Comparison of ENCODE assay signal across 1 cellular context in the genomic region with DNA sequence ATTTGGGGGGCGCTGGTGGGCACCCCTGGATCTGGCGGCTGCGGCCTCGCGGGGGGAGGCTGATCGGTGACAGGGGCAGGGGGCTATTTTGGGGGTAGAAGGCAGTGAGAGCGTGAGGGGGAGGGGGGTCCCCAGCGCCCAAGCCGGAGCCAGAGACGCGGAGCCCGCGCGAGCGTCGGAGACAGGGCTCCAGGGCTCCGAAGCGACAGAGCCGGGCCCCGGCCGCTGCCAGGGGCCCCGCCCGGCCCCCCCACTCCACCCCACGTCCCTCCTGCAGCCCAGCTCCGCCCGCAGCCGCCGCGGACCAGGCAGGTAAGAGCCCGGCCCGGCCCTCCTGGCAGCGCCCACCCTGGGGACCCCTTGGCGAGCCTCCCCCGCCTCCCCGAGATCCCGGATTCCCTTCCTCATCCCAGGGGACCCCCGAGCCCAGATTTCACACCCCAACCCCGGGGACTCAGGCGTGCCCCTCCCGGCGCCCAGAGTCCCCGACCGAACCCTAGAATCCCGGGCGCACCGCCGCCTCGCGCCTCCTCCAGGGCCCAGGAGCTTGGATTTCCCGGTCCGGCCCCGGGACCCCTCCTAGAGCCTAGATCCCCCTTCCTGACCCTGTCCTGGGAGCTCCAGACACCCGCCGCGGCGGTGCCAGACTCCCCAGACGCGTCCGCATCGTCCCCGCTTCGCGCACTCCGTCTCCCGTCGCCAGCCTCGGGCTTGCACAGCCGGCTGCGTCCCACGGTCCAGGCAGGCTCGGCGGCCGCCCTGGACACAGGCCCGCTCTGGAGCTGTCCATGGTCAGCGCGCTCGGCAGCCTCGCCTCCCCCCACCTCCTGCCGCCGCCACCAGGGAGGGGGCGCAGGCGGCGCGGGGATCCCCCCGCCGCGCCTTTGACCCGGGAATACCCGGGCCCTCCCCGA.
TF ChIP-seq lines count a peak whose summit lies in the region.

A gene (plus strand): TSS at position 134 of the 914 bp plus-strand sequence. CDS start 8,330 bp downstream, outside the sequence.

TF ChIP-seq in HepG2, 621 proteins besides CTCF, POLR2A, EP300 and RAD21 (continued from another document and continues in another):
- TF ChIP-seq, protein P1, sequence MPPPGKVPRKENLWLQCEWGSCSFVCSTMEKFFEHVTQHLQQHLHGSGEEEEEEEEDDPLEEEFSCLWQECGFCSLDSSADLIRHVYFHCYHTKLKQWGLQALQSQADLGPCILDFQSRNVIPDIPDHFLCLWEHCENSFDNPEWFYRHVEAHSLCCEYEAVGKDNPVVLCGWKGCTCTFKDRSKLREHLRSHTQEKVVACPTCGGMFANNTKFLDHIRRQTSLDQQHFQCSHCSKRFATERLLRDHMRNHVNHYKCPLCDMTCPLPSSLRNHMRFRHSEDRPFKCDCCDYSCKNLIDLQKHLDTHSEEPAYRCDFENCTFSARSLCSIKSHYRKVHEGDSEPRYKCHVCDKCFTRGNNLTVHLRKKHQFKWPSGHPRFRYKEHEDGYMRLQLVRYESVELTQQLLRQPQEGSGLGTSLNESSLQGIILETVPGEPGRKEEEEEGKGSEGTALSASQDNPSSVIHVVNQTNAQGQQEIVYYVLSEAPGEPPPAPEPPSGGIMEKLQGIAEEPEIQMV (CRISPR knock-in tag; IDR thresholded peaks at IDR 0.05; ENCODE audit: low read depth) = no peak
- TF ChIP-seq AKAP8 (CRISPR knock-in tag; IDR thresholded peaks at IDR 0.05) (no peak), ZNF256 (CRISPR knock-in tag; conservative IDR thresholded peaks at IDR 0.05) (no peak), ATRX (CRISPR knock-in tag; IDR thresholded peaks at IDR 0.05; ENCODE audit: borderline replicate concordance) (no peak), NFIB (CRISPR knock-in tag; IDR thresholded peaks at IDR 0.05; ENCODE audit: borderline replicate concordance) (no peak), RFXAP (CRISPR knock-in tag; IDR thresholded peaks at IDR 0.05; ENCODE audit: borderline replicate concordance) (no peak; the same call in 1 of the 2 replicates), SIX4 (CRISPR knock-in tag; IDR thresholded peaks at IDR 0.05) (peak; percentile 27; the same call in 1 of the 2 replicates), ZNF841 (CRISPR knock-in tag; IDR thresholded peaks at IDR 0.05; ENCODE audit: borderline replicate concordance) (no peak), ZNF598 (CRISPR knock-in tag; IDR thresholded peaks at IDR 0.05; ENCODE audit: borderline replicate concordance) (no peak), ZSCAN12 (CRISPR knock-in tag; IDR thresholded peaks at IDR 0.05) (peak; percentile 80), ZNF562 (CRISPR knock-in tag; IDR thresholded peaks at IDR 0.05; ENCODE audit: borderline replicate concordance) (no peak), ZNF570 (CRISPR knock-in tag; IDR thresholded peaks at IDR 0.05; ENCODE audit: borderline replicate concordance) (no peak), KLF15 (CRISPR knock-in tag; IDR thresholded peaks at IDR 0.05; ENCODE audit: borderline replicate concordance) (0 out of 2 replicates have a peak, but pooled peaks have one; percentile 68), TCF12 (IDR thresholded peaks at IDR 0.05) (no peak), TCF12 (CRISPR knock-in tag; IDR thresholded peaks at IDR 0.05) (no peak), ZMYM3 (CRISPR knock-in tag; IDR thresholded peaks at IDR 0.05) (peak; percentile 22; the same call in 1 of the 2 replicates), ZNF30 (CRISPR knock-in tag; IDR thresholded peaks at IDR 0.05) (no peak; the same call in 1 of the 2 replicates), PHF20 (CRISPR knock-in tag; IDR thresholded peaks at IDR 0.05) (0 out of 2 replicates have a peak, but pooled peaks have one; percentile 36), RBFOX2 (IDR thresholded peaks at IDR 0.05; ENCODE audit: low read depth, low read length) (no peak), ZNF883 (CRISPR knock-in tag; IDR thresholded peaks at IDR 0.05; ENCODE audit: not compliant biosample characterization) (no peak), ZNF282 (IDR thresholded peaks at IDR 0.05; ENCODE audit: partially characterized antibody) (no peak), PAF1 (CRISPR knock-in tag; IDR thresholded peaks at IDR 0.05) (no peak), HNF4G (IDR thresholded peaks at IDR 0.05; ENCODE audit: borderline replicate concordance, low read depth, low read length) (no peak), HNF4G (CRISPR knock-in tag; IDR thresholded peaks at IDR 0.05; ENCODE audit: borderline replicate concordance, low read depth) (no peak), SRSF4 (IDR thresholded peaks at IDR 0.05; ENCODE audit: low read depth, low read length, poor library complexity, severe bottlenecking) (no peak), MBNL3 (CRISPR knock-in tag; conservative IDR thresholded peaks at IDR 0.05) (no peak), YEATS2 (CRISPR knock-in tag; IDR thresholded peaks at IDR 0.05; ENCODE audit: borderline replicate concordance) (no peak), KLF9 (CRISPR knock-in tag; IDR thresholded peaks at IDR 0.05; ENCODE audit: low read depth) (peak; percentile 33; the same call in 1 of the 2 replicates), ZNF644 (CRISPR knock-in tag; IDR thresholded peaks at IDR 0.05; ENCODE audit: low read depth) (no peak), ZNF317 (CRISPR knock-in tag; IDR thresholded peaks at IDR 0.05) (no peak)
- TF ChIP-seq, protein P2, sequence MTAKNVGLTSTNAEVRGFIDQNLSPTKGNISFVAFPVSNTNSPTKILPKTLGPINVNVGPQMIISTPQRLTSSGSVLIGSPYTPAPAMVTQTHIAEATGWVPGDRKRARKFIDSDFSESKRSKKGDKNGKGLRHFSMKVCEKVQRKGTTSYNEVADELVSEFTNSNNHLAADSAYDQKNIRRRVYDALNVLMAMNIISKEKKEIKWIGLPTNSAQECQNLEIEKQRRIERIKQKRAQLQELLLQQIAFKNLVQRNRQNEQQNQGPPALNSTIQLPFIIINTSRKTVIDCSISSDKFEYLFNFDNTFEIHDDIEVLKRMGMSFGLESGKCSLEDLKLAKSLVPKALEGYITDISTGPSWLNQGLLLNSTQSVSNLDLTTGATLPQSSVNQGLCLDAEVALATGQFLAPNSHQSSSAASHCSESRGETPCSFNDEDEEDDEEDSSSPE (CRISPR knock-in tag; IDR thresholded peaks at IDR 0.05) = peak; percentile 29; the same call in 1 of the 2 replicates
- TF ChIP-seq, protein P3, sequence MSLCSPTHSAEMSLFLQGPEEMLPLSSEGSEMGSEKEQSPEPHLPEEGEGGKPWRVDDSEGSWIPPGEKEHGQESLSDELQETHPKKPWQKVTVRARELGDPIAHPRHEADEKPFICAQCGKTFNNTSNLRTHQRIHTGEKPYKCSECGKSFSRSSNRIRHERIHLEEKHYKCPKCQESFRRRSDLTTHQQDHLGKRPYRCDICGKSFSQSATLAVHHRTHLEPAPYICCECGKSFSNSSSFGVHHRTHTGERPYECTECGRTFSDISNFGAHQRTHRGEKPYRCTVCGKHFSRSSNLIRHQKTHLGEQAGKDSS (CRISPR knock-in tag; IDR thresholded peaks at IDR 0.05; ENCODE audit: borderline replicate concordance, low read depth) = peak; percentile 51; the same call in 1 of the 2 replicates
- TF ChIP-seq, protein P4, sequence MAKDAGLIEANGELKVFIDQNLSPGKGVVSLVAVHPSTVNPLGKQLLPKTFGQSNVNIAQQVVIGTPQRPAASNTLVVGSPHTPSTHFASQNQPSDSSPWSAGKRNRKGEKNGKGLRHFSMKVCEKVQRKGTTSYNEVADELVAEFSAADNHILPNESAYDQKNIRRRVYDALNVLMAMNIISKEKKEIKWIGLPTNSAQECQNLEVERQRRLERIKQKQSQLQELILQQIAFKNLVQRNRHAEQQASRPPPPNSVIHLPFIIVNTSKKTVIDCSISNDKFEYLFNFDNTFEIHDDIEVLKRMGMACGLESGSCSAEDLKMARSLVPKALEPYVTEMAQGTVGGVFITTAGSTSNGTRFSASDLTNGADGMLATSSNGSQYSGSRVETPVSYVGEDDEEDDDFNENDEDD (CRISPR knock-in tag; IDR thresholded peaks at IDR 0.05; ENCODE audit: borderline replicate concordance) = no peak; the same call in 1 of the 2 replicates
- TF ChIP-seq, protein P5, sequence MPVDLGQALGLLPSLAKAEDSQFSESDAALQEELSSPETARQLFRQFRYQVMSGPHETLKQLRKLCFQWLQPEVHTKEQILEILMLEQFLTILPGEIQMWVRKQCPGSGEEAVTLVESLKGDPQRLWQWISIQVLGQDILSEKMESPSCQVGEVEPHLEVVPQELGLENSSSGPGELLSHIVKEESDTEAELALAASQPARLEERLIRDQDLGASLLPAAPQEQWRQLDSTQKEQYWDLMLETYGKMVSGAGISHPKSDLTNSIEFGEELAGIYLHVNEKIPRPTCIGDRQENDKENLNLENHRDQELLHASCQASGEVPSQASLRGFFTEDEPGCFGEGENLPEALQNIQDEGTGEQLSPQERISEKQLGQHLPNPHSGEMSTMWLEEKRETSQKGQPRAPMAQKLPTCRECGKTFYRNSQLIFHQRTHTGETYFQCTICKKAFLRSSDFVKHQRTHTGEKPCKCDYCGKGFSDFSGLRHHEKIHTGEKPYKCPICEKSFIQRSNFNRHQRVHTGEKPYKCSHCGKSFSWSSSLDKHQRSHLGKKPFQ (CRISPR knock-in tag; IDR thresholded peaks at IDR 0.05; ENCODE audit: insufficient replicate concordance) = peak; percentile 67
- TF ChIP-seq, protein P6, sequence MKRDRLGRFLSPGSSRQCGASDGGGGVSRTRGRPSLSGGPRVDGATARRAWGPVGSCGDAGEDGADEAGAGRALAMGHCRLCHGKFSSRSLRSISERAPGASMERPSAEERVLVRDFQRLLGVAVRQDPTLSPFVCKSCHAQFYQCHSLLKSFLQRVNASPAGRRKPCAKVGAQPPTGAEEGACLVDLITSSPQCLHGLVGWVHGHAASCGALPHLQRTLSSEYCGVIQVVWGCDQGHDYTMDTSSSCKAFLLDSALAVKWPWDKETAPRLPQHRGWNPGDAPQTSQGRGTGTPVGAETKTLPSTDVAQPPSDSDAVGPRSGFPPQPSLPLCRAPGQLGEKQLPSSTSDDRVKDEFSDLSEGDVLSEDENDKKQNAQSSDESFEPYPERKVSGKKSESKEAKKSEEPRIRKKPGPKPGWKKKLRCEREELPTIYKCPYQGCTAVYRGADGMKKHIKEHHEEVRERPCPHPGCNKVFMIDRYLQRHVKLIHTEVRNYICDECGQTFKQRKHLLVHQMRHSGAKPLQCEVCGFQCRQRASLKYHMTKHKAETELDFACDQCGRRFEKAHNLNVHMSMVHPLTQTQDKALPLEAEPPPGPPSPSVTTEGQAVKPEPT (CRISPR knock-in tag; IDR thresholded peaks at IDR 0.05; ENCODE audit: low read depth) = no peak
- TF ChIP-seq, protein P7, sequence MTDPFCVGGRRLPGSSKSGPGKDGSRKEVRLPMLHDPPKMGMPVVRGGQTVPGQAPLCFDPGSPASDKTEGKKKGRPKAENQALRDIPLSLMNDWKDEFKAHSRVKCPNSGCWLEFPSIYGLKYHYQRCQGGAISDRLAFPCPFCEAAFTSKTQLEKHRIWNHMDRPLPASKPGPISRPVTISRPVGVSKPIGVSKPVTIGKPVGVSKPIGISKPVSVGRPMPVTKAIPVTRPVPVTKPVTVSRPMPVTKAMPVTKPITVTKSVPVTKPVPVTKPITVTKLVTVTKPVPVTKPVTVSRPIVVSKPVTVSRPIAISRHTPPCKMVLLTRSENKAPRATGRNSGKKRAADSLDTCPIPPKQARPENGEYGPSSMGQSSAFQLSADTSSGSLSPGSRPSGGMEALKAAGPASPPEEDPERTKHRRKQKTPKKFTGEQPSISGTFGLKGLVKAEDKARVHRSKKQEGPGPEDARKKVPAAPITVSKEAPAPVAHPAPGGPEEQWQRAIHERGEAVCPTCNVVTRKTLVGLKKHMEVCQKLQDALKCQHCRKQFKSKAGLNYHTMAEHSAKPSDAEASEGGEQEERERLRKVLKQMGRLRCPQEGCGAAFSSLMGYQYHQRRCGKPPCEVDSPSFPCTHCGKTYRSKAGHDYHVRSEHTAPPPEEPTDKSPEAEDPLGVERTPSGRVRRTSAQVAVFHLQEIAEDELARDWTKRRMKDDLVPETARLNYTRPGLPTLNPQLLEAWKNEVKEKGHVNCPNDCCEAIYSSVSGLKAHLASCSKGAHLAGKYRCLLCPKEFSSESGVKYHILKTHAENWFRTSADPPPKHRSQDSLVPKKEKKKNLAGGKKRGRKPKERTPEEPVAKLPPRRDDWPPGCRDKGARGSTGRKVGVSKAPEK (CRISPR knock-in tag; IDR thresholded peaks at IDR 0.05; ENCODE audit: borderline replicate concordance) = no peak
- TF ChIP-seq, protein P8, sequence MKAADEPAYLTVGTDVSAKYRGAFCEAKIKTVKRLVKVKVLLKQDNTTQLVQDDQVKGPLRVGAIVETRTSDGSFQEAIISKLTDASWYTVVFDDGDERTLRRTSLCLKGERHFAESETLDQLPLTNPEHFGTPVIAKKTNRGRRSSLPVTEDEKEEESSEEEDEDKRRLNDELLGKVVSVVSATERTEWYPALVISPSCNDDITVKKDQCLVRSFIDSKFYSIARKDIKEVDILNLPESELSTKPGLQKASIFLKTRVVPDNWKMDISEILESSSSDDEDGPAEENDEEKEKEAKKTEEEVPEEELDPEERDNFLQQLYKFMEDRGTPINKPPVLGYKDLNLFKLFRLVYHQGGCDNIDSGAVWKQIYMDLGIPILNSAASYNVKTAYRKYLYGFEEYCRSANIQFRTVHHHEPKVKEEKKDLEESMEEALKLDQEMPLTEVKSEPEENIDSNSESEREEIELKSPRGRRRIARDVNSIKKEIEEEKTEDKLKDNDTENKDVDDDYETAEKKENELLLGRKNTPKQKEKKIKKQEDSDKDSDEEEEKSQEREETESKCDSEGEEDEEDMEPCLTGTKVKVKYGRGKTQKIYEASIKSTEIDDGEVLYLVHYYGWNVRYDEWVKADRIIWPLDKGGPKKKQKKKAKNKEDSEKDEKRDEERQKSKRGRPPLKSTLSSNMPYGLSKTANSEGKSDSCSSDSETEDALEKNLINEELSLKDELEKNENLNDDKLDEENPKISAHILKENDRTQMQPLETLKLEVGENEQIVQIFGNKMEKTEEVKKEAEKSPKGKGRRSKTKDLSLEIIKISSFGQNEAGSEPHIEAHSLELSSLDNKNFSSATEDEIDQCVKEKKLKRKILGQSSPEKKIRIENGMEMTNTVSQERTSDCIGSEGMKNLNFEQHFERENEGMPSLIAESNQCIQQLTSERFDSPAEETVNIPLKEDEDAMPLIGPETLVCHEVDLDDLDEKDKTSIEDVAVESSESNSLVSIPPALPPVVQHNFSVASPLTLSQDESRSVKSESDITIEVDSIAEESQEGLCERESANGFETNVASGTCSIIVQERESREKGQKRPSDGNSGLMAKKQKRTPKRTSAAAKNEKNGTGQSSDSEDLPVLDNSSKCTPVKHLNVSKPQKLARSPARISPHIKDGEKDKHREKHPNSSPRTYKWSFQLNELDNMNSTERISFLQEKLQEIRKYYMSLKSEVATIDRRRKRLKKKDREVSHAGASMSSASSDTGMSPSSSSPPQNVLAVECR (CRISPR knock-in tag; IDR thresholded peaks at IDR 0.05; ENCODE audit: borderline replicate concordance) = peak; percentile 86
- TF ChIP-seq, protein P9, sequence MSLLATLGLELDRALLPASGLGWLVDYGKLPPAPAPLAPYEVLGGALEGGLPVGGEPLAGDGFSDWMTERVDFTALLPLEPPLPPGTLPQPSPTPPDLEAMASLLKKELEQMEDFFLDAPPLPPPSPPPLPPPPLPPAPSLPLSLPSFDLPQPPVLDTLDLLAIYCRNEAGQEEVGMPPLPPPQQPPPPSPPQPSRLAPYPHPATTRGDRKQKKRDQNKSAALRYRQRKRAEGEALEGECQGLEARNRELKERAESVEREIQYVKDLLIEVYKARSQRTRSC (CRISPR knock-in tag; IDR thresholded peaks at IDR 0.05; ENCODE audit: low read depth) = no peak
- TF ChIP-seq, protein P10, sequence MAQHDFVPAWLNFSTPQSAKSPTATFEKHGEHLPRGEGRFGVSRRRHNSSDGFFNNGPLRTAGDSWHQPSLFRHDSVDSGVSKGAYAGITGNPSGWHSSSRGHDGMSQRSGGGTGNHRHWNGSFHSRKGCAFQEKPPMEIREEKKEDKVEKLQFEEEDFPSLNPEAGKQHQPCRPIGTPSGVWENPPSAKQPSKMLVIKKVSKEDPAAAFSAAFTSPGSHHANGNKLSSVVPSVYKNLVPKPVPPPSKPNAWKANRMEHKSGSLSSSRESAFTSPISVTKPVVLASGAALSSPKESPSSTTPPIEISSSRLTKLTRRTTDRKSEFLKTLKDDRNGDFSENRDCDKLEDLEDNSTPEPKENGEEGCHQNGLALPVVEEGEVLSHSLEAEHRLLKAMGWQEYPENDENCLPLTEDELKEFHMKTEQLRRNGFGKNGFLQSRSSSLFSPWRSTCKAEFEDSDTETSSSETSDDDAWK (CRISPR knock-in tag; IDR thresholded peaks at IDR 0.05) = no peak
